In genomic region chr19:41325947-41326706, GRCh38 we compare ENCODE assay signal across 8 cellular contexts. TPM values are rescaled to one million over a fixed set of nuclear protein-coding genes. Genes with fewer than 3 reads are reported as not detected.
A peak's percentile ranks its signal among the peaks of the same experiment; 100 is the strongest.
DNase-seq lines count a peak whose midpoint lies in the region; TF ChIP-seq lines count a peak whose summit lies in the region.

No MANE protein-coding gene starts in this region.

- no peak overlapping the region for H3K4me3 ChIP-seq in colonic mucosa

- POLR2A ChIA-PET in GM10248 (lab: Yijun Ruan, JAX): no interaction called here

- peak overlapping the region; percentile 22 to 40 for H3K9ac ChIP-seq in colonic mucosa (ENCODE audit: low read depth in 2 of 2, low read length in 2 of 2)

- peaks cover 29% of the 10 kb centered on the region for H3K4me1 ChIP-seq in colonic mucosa

- DNase-seq in GM10248 (ENCODE audit: extremely low spot score) (peak; percentile 74), NCI-H146 treated with DMSO at 0.1 percent for 48 hours (lab: John Stamatoyannopoulos, UW; ENCODE audit: unreplicated experiment) (peak; percentile 21), colonic mucosa (no peak), medulla oblongata (ENCODE audit: extremely low spot score) (peak; percentile 9), type B pancreatic cell (ENCODE audit: extremely low spot score, unreplicated experiment) (no peak), NCI-H2227 treated with DMSO at 0.1 percent for 48 hours (lab: John Stamatoyannopoulos, UW) (no peak)
- DNase-seq in central memory CD4-positive, alpha-beta T cell: no peak
- DNase-seq in activated effector memory CD4-positive, alpha-beta T cell treated with Interleukin-2 at 50 U/mL for 16 hours: no peak

- H3K9me3 Mint-ChIP-seq in type B pancreatic cell: no peaks in the 10 kb centered on the region

- no peaks in the 10 kb centered on the region for H3K36me3 ChIP-seq in colonic mucosa

- peak overlapping the region; percentile 83 for H3K4me3 Mint-ChIP-seq in type B pancreatic cell

- peaks cover 48% of the 10 kb centered on the region for H3K4me1 Mint-ChIP-seq in type B pancreatic cell (ENCODE audit: unreplicated experiment)

- H3K27me3 Mint-ChIP-seq in type B pancreatic cell: peaks cover 31% of the 10 kb centered on the region

- peak overlapping the region; percentile 71 for H3K27ac ChIP-seq in colonic mucosa

- CTCF ChIA-PET in GM10248 (lab: Yijun Ruan, JAX): interaction anchor here (1.1 to 3.4 kb wide), 4 partner anchors 18 to 26 kb away, joined by 3 to 14 read pairs (median 6); partner anchors contain the start of gene TGFB1

- H3K36me3 Mint-ChIP-seq in type B pancreatic cell: no peaks in the 10 kb centered on the region

- no peaks in the 10 kb centered on the region for H3K9me3 ChIP-seq in colonic mucosa

- no peaks in the 10 kb centered on the region for H3K27me3 ChIP-seq in colonic mucosa

- TF ChIP-seq CTCF in GM10248 (IDR thresholded peaks at IDR 0.05; ENCODE audit: control extremely low read depth, extremely low read depth, low read depth, missing control alignments) (no peak), colonic mucosa (IDR thresholded peaks at IDR 0.05) (no peak), type B pancreatic cell (conservative IDR thresholded peaks at IDR 0.05) (no peak)

- peak overlapping the region; percentile 67 for H3K27ac Mint-ChIP-seq in type B pancreatic cell

- intact Hi-C loops in colonic mucosa (cut with DNase I): loop anchor here (10.0 kb wide), 1 partner anchor 109 kb away; the partner anchor contains the start of gene DMAC2

RNA-seq across cellular contexts. Expression of gene CCDC97, which starts 16.2 kb away (rescaled TPM):
- total RNA-seq in colonic mucosa (10 to 100 TPM; 20.6 to 30.5 TPM), type B pancreatic cell (ENCODE audit: low replicate concordance) (26.7 and 42.6 TPM in 2 replicates)

RNA-seq across cellular contexts. Expression of gene TGFB1, which starts 27.6 kb away (rescaled TPM):
- total RNA-seq in colonic mucosa (10 to 100 TPM in 1 of 2 donors, 1 to 10 TPM in 1; 7.7 to 14.6 TPM), type B pancreatic cell (ENCODE audit: low replicate concordance) (2.3 and 3.4 TPM in 2 replicates)

RNA-seq across cellular contexts. Expression of gene B9D2, which starts 37.8 kb away (rescaled TPM):
- total RNA-seq in colonic mucosa (10 to 100 TPM in 1 of 2 donors, 1 to 10 TPM in 1; 8.4 to 10.4 TPM), type B pancreatic cell (ENCODE audit: low replicate concordance) (4.8 and 8.8 TPM in 2 replicates)

RNA-seq across cellular contexts. Expression of gene TMEM91, which starts 50.2 kb away (rescaled TPM):
- total RNA-seq in colonic mucosa (1 to 10 TPM; 2.0 to 3.6 TPM), type B pancreatic cell (ENCODE audit: low replicate concordance) (2.0 and 8.1 TPM in 2 replicates)

Comparison
In these comparisons a context has a peak if more than half of its experiments do, and no peak if none do; other contexts are left out.
1. DNase-seq: peak in GM10248 (single experiment), NCI-H146 treated with DMSO at 0.1 percent for 48 hours (single experiment) and medulla oblongata (single experiment); none in colonic mucosa (single experiment), type B pancreatic cell (single experiment), central memory CD4-positive, alpha-beta T cell (single experiment), activated effector memory CD4-positive, alpha-beta T cell treated with Interleukin-2 at 50 U/mL for 16 hours (single experiment) and NCI-H2227 treated with DMSO at 0.1 percent for 48 hours (single experiment).